Comparison of ENCODE assay signal across 8 cellular contexts in the genomic region with DNA sequence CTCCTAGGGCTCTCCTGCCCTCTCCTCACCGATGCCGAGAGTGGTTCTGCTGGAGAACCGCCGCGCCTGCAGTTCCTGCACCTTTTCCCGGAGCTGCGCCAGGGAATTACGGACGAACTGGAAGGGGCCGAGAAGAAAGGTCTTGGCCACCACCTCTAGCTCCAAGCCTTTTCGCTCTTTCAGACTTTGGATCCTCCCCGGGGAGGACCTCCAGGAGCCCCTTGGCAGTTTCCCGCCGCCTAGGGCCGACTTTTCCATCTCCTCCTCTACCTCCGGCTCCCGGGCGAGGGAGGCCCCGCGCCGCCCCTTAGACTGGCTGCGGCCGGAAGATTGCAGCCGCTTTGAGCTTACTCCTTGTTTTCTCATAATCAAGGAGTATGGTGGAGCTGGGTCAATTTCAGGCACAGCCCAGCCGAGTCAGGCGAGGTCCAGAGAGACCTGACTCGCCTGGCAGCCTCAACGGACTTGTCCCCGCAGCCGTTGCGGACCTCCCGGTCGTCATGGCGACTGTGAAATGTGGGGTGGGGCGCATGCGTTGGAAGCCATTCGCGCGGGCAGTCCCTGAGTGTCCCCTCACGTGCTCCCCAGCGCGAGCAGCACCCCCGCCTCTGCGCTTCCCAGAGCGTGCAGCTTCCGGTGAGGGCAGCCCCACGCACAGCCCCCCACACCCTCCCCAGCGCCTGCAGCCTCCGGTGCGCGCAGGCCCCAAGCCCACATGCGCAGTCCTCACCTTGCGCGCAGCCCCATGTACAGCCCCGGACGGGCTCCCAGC. TPM values are rescaled to one million over a fixed set of nuclear protein-coding genes. Genes with fewer than 3 reads are reported as not detected.
DNase-seq lines count a peak whose midpoint lies in the region; ATAC-seq and TF ChIP-seq lines count a peak whose summit lies in the region.

A gene (minus strand): TSS at position 466 of the 772 bp plus-strand sequence. CDS start 100 bp downstream, at position 366.

- DNase-seq in DMS79 (lab: John Stamatoyannopoulos, UW) (peak; percentile 70), HFFc6 (peak; percentile 74), NCI-H2081 treated with DMSO at 0.1 percent for 48 hours (lab: John Stamatoyannopoulos, UW) (peak; percentile 50), lung microvascular endothelial cell (ENCODE audit: low read depth in 2 of 2) (peak; percentile 41 to 59), SHP77 treated with DMSO at 0.1 percent for 48 hours (lab: John Stamatoyannopoulos, UW) (no peak)
- peak; percentile 53 for DNase-seq in activated CD4-positive, alpha-beta memory T cell treated with anti-CD3 and anti-CD28 coated beads for 36 hours
- DNase-seq in effector memory CD8-positive, alpha-beta T cell: peak; percentile 9 to 15 (median 11)
- DNase-seq in stimulated activated CD4-positive, alpha-beta T cell treated with anti-CD3 and anti-CD28 coated beads, TNF-alpha, amount 100 ng/mL, for 48 hours (ENCODE audit: low read depth in 3 of 3): peak; percentile 14 to 37 (median 14)

- no peak for TF ChIP-seq CTCF in HFFc6 (IDR thresholded peaks at IDR 0.05)

- H3K4me3 Mint-ChIP-seq in HFFc6: peak within 1 kb of the TSS; percentile 91
- peak within 1 kb of the TSS; percentile 73 for H3K4me3 Mint-ChIP-seq in activated CD4-positive, alpha-beta memory T cell treated with anti-CD3 and anti-CD28 coated beads for 36 hours
- peak within 1 kb of the TSS; percentile 81 to 84 for H3K4me3 Mint-ChIP-seq in effector memory CD8-positive, alpha-beta T cell

- peaks cover 33% of the 10 kb centered on the region for H3K4me1 Mint-ChIP-seq in HFFc6 (ENCODE audit: low read depth)
- peaks cover 12% of the 10 kb centered on the region for H3K4me1 Mint-ChIP-seq in activated CD4-positive, alpha-beta memory T cell treated with anti-CD3 and anti-CD28 coated beads for 36 hours (ENCODE audit: low read depth)
- H3K4me1 Mint-ChIP-seq in effector memory CD8-positive, alpha-beta T cell (ENCODE audit: low read depth in 2 of 2): peaks cover 8 to 10% of the 10 kb centered on the region in 2 donors

- peaks cover 4% of the 10 kb centered on the region; the same call in 1 of the 2 replicates for H3K27me3 Mint-ChIP-seq in HFFc6 (ENCODE audit: insufficient read depth)
- H3K27me3 Mint-ChIP-seq in activated CD4-positive, alpha-beta memory T cell treated with anti-CD3 and anti-CD28 coated beads for 36 hours: peaks cover 32% of the 10 kb centered on the region
- H3K27me3 Mint-ChIP-seq in effector memory CD8-positive, alpha-beta T cell: peaks cover 31 to 34% of the 10 kb centered on the region in 2 donors

- peak within 1 kb of the TSS; percentile 73 for H3K27ac Mint-ChIP-seq in HFFc6
- H3K27ac Mint-ChIP-seq in activated CD4-positive, alpha-beta memory T cell treated with anti-CD3 and anti-CD28 coated beads for 36 hours: no peak within 1 kb of the TSS
- H3K27ac Mint-ChIP-seq in effector memory CD8-positive, alpha-beta T cell: peak within 1 kb of the TSS; percentile 0 to 80

- H3K36me3 Mint-ChIP-seq in HFFc6 (ENCODE audit: low read depth): no peaks in the 10 kb centered on the region
- H3K36me3 Mint-ChIP-seq in activated CD4-positive, alpha-beta memory T cell treated with anti-CD3 and anti-CD28 coated beads for 36 hours: no peaks in the 10 kb centered on the region
- peaks cover 2% of the 10 kb centered on the region for H3K36me3 Mint-ChIP-seq in effector memory CD8-positive, alpha-beta T cell (ENCODE audit: insufficient read depth)

- ATAC-seq in effector memory CD8-positive, alpha-beta T cell (replicated peaks): peak; percentile 83

- intact Hi-C loops in activated CD4-positive, alpha-beta memory T cell treated with anti-CD3 and anti-CD28 coated beads for 36 hours (cut with micrococcal nuclease): no loop called here

- H3K9me3 Mint-ChIP-seq in HFFc6: no peaks in the 10 kb centered on the region
- H3K9me3 Mint-ChIP-seq in activated CD4-positive, alpha-beta memory T cell treated with anti-CD3 and anti-CD28 coated beads for 36 hours: no peaks in the 10 kb centered on the region
- no peaks in the 10 kb centered on the region for H3K9me3 Mint-ChIP-seq in effector memory CD8-positive, alpha-beta T cell

- CTCF ChIA-PET in activated CD4-positive, alpha-beta memory T cell treated with anti-CD3 and anti-CD28 coated beads for 36 hours (lab: Charles Lee): interaction anchor here (0.6 kb wide), 1 partner anchor 588 kb away, joined by 4 read pairs; no protein-coding TSS in a partner anchor

- POLR2A ChIA-PET in activated CD4-positive, alpha-beta memory T cell treated with anti-CD3 and anti-CD28 coated beads for 36 hours (lab: Charles Lee): no interaction called here

RNA-seq across cellular contexts. Expression of the gene that starts here (rescaled TPM):
- 1 to 10 TPM; 1.3 to 2.9 (median 2.0) TPM for total RNA-seq in HFFc6 (2021; fragmentation: NEBNext Ultra II Directional; extraction: Animal tissue kit (Norgen Biotek cat#: 25700))
- under 1 TPM; 0.34 to 0.67 TPM for total RNA-seq in activated CD4-positive, alpha-beta memory T cell treated with anti-CD3 and anti-CD28 coated beads for 36 hours
- 0.40 and 0.65 TPM in 2 replicates for total RNA-seq in lung microvascular endothelial cell

Comparison
In these comparisons a context has a peak if more than half of its experiments do, and no peak if none do; other contexts are left out.
1. Peak in DNase-seq in activated CD4-positive, alpha-beta memory T cell treated with anti-CD3 and anti-CD28 coated beads for 36 hours; RNA of the gene not detected or under 1 TPM.
2. Peak in DNase-seq in lung microvascular endothelial cell; RNA of the gene not detected or under 1 TPM.